In genomic region chr14:22836301-22837058, GRCh38 we compare ENCODE assay signal across 8 cellular contexts. TPM values are rescaled to one million over a fixed set of nuclear protein-coding genes. Genes with fewer than 3 reads are reported as not detected.
DNase-seq lines count a peak whose midpoint lies in the region; ATAC-seq and TF ChIP-seq lines count a peak whose summit lies in the region.

MMP14 (plus strand) TSS chr14:22836585; CDS start chr14:22836818, 233 bp downstream.

- H3K27ac ChIP-seq in coronary artery (peak within 1 kb of the TSS; percentile 93 to 99), stomach (peak within 1 kb of the TSS; percentile 90 to 97 (median 93))

- no peaks in the 10 kb centered on the region for H3K27me3 ChIP-seq in stomach

- no peak for ATAC-seq in GM19397 (IDR thresholded peaks at IDR 0.05; ENCODE audit: unreplicated experiment)
- ATAC-seq in GM19023 (IDR thresholded peaks at IDR 0.05; ENCODE audit: unreplicated experiment): no peak

- 5 to 16% (median 6%) methylated on average over 34 to 44 of the region's 44 CpGs for WGBS in stomach, 5 donors

- peak; percentile 28 for DNase-seq in DMS79 treated with DMSO at 0.1 percent for 48 hours (lab: John Stamatoyannopoulos, UW)
- peak; percentile 36 for DNase-seq in NCI-H2171 (lab: John Stamatoyannopoulos, UW)
- peak; percentile 93 for DNase-seq in coronary artery (ENCODE audit: low spot score)
- peak; percentile 96 for DNase-seq in left kidney (ENCODE audit: low read depth, low spot score)
- DNase-seq in stomach: peak; percentile 69
- no peak for DNase-seq in globus pallidus (ENCODE audit: low spot score)

- H3K4me1 ChIP-seq in stomach: peaks cover 15 to 52% (median 35%) of the 10 kb centered on the region in 4 donors

- H3K4me3 ChIP-seq in coronary artery (peak within 1 kb of the TSS; percentile 90), stomach (peak within 1 kb of the TSS; percentile 68 to 95 (median 74))

- peaks cover 14 to 43% (median 30%) of the 10 kb centered on the region in 4 donors for H3K36me3 ChIP-seq in stomach

- intact Hi-C loops in stomach (cut with DNase I; ENCODE audit: low total_unique reads): no loop called here

- peak in 1 of 4 donors; percentile 38 for TF ChIP-seq POLR2A in stomach (IDR thresholded peaks at IDR 0.05)

- H3K9me3 ChIP-seq in stomach: no peaks in the 10 kb centered on the region

- TF ChIP-seq CTCF in coronary artery (IDR thresholded peaks at IDR 0.05) (peak; percentile 25), stomach (IDR thresholded peaks at IDR 0.05) (peak in 3 of 7 experiments; percentile 19 to 36 (median 36))

- no peak for TF ChIP-seq EP300 in stomach (IDR thresholded peaks at IDR 0.05)

RNA-seq across cellular contexts. Expression of gene MMP14, which starts in this region (rescaled TPM):
- total RNA-seq in stomach: 100 to 1,000 TPM in 1 of 5 donors, 10 to 100 TPM in 4; 20.5 to 104 (median 46.7) TPM
- polyA plus RNA-seq in stomach: 10 to 100 TPM; 14.7 to 59.1 (median 29.6) TPM
